ENCODE assay signal across 11 cellular contexts in genomic region chr5:124952079-124952478, GRCh38.
A peak's percentile ranks its signal among the peaks of the same experiment; 100 is the strongest.
DNase-seq lines count a peak whose midpoint lies in the region; ATAC-seq and TF ChIP-seq lines count a peak whose summit lies in the region.
"Had no signal": no experiment of that assay in that cellular context is flagged by ENCODE, and none has a peak within 500 bp of the region (broad histone marks: within the 10 kb centered on the region; RNA-seq: fewer than 3 reads in every experiment).

No MANE protein-coding gene starts in this region.

- peaks cover 18% of the 10 kb centered on the region for H3K4me1 ChIP-seq in mammary epithelial cell (ENCODE audit: insufficient read depth, low read length)
- H3K4me1 ChIP-seq: parathyroid adenoma had no signal

- DNase-seq in MCF 10A (ENCODE audit: unreplicated experiment) (peak; percentile 17), mammary epithelial cell (no peak), NAMALWA (ENCODE audit: low spot score) (peak; percentile 89), OCI-M1 (lab: John Stamatoyannopoulos, UW) (no peak), activated T-cell treated with anti-CD3 and anti-CD28 coated beads for 4 hours (no peak), HCEC 1CT (no peak)
- DNase-seq in stimulated activated naive B cell treated with anti-CD40 and anti-IgM and Interleukin-4, amounts not matched to agents 10 μg/mL and 1 μg/mL and 100 μg/mL, for 72 hours: peak; percentile 53
- DNase-seq: amygdala had no signal

- no peak overlapping the region for H2AFZ ChIP-seq in mammary epithelial cell (ENCODE audit: low read depth, low read length)
- H2AFZ ChIP-seq: parathyroid adenoma had no signal

- H3K4me3 Mint-ChIP-seq in MCF 10A (ENCODE audit: unreplicated experiment): no peak overlapping the region
- H3K4me3 Mint-ChIP-seq in stimulated activated naive B cell treated with anti-CD40 and anti-IgM and Interleukin-4, amounts not matched to agents 10 μg/mL and 1 μg/mL and 100 μg/mL, for 72 hours: no peak overlapping the region
- H3K4me3 Mint-ChIP-seq: T-cell had no signal

- 97% methylated on average over 5 of the region's 7 CpGs for WGBS in mammary epithelial cell (ENCODE audit: low coverage, missing lambda C conversion rate)

- H4K20me1 ChIP-seq in mammary epithelial cell (ENCODE audit: insufficient read depth, low read length): no peaks in the 10 kb centered on the region

- dilution Hi-C loops in mammary epithelial cell (cut with HindIII; ENCODE audit: low sequenced_read_pairs): no loop called here

- ATAC-seq in HG02870 (IDR thresholded peaks at IDR 0.05; ENCODE audit: unreplicated experiment): peak; percentile 90
- ATAC-seq in stimulated activated naive B cell treated with anti-CD40 and anti-IgM and Interleukin-4, amounts not matched to agents 10 μg/mL and 1 μg/mL and 100 μg/mL, for 72 hours (replicated peaks): peak; percentile 50 to 93
- ATAC-seq: T-cell had no signal

- H3K9me3 ChIP-seq in mammary epithelial cell (replicated peaks; ENCODE audit: insufficient read depth, low read length): no peaks in the 10 kb centered on the region

- peak overlapping the region; percentile 53 for H3K27ac Mint-ChIP-seq in MCF 10A (ENCODE audit: low read depth, unreplicated experiment)
- peak overlapping the region; percentile 84 for H3K27ac Mint-ChIP-seq in stimulated activated naive B cell treated with anti-CD40 and anti-IgM and Interleukin-4, amounts not matched to agents 10 μg/mL and 1 μg/mL and 100 μg/mL, for 72 hours
- H3K27ac Mint-ChIP-seq: T-cell had no signal

- no peak overlapping the region for H3K4me3 ChIP-seq in mammary epithelial cell (replicated peaks in 1 of 3; ENCODE audit: insufficient read depth in 1 of 3, low read depth in 2 of 3, low read length in 3 of 3)

- TF ChIP-seq CTCF in MCF 10A (IDR thresholded peaks at IDR 0.05; ENCODE audit: unreplicated experiment): no peak
- no peak for TF ChIP-seq CTCF in mammary epithelial cell (conservative IDR thresholded peaks at IDR 0.05 in 1 of 2, IDR thresholded peaks at IDR 0.05 in 1 of 2; ENCODE audit: extremely low read depth in 1 of 2, insufficient read depth in 1 of 2, low read depth in 1 of 2, low read length in 2 of 2)

- H3K4me2 ChIP-seq in mammary epithelial cell (ENCODE audit: insufficient read depth, low read depth, low read length): no peak overlapping the region

- H3K27me3 ChIP-seq in mammary epithelial cell (ENCODE audit: insufficient read depth, low read length): no peaks in the 10 kb centered on the region

- CTCF ChIA-PET in MCF 10A (lab: Yijun Ruan, JAX): interaction anchor here (0.6 kb wide), 3 partner anchors 184 to 1281 kb away, joined by 3 to 5 read pairs (median 3); no protein-coding TSS in a partner anchor
- CTCF ChIA-PET in mammary epithelial cell (lab: Charles Lee; ENCODE audit: low non-redundant PET): no interaction called here

- H3K27me3 Mint-ChIP-seq in MCF 10A (ENCODE audit: insufficient read depth, unreplicated experiment): no peaks in the 10 kb centered on the region
- no peaks in the 10 kb centered on the region for H3K27me3 Mint-ChIP-seq in stimulated activated naive B cell treated with anti-CD40 and anti-IgM and Interleukin-4, amounts not matched to agents 10 μg/mL and 1 μg/mL and 100 μg/mL, for 72 hours
- H3K27me3 Mint-ChIP-seq: T-cell had no signal

- BruUV-seq in MCF 10A (replicated peaks; lab: Mats Ljungman, UMichigan): no TSS peak
- BruUV-seq in mammary epithelial cell (replicated peaks; lab: Mats Ljungman, UMichigan): no TSS peak

- H3K9me3 Mint-ChIP-seq in MCF 10A (ENCODE audit: unreplicated experiment): peaks cover 1% of the 10 kb centered on the region
- no peaks in the 10 kb centered on the region for H3K9me3 Mint-ChIP-seq in stimulated activated naive B cell treated with anti-CD40 and anti-IgM and Interleukin-4, amounts not matched to agents 10 μg/mL and 1 μg/mL and 100 μg/mL, for 72 hours

- H3K4me1 Mint-ChIP-seq in MCF 10A (ENCODE audit: insufficient read depth, unreplicated experiment): peaks cover 54% of the 10 kb centered on the region
- peaks cover 15 to 38% of the 10 kb centered on the region in 2 donors for H3K4me1 Mint-ChIP-seq in stimulated activated naive B cell treated with anti-CD40 and anti-IgM and Interleukin-4, amounts not matched to agents 10 μg/mL and 1 μg/mL and 100 μg/mL, for 72 hours
- H3K4me1 Mint-ChIP-seq: T-cell had no signal

- H3K27ac ChIP-seq in mammary epithelial cell (ENCODE audit: insufficient read depth, low read depth, low read length): no peak overlapping the region
- H3K27ac ChIP-seq: parathyroid adenoma had no signal

- POLR2A ChIA-PET in MCF 10A (lab: Yijun Ruan, JAX): no interaction called here

- H3K79me2 ChIP-seq in mammary epithelial cell (ENCODE audit: insufficient read depth, low read length): no peaks in the 10 kb centered on the region
- H3K79me2 ChIP-seq: parathyroid adenoma had no signal

- in situ Hi-C loops in mammary epithelial cell (cut with MboI; ENCODE audit: low sequenced_read_pairs in 2 of 2): no loop called here

- intact Hi-C loops in MCF 10A (cut with micrococcal nuclease) (no loop called here), mammary epithelial cell (cut with micrococcal nuclease) (no loop called here)

- H3K36me3 Mint-ChIP-seq in MCF 10A (ENCODE audit: insufficient read depth, unreplicated experiment): no peaks in the 10 kb centered on the region
- H3K36me3 Mint-ChIP-seq in stimulated activated naive B cell treated with anti-CD40 and anti-IgM and Interleukin-4, amounts not matched to agents 10 μg/mL and 1 μg/mL and 100 μg/mL, for 72 hours: no peaks in the 10 kb centered on the region
- H3K36me3 Mint-ChIP-seq: T-cell had no signal

- no peak overlapping the region for H3K9ac ChIP-seq in mammary epithelial cell (ENCODE audit: insufficient read depth, low read length)
- H3K9ac ChIP-seq: parathyroid adenoma had no signal

- H3K36me3 ChIP-seq in mammary epithelial cell (ENCODE audit: insufficient read depth, low read length): no peaks in the 10 kb centered on the region

Comparison
In these comparisons a context has a peak if more than half of its experiments do, and no peak if none do; other contexts are left out.
1. DNase-seq: peak in MCF 10A (single experiment), NAMALWA (single experiment) and stimulated activated naive B cell treated with anti-CD40 and anti-IgM and Interleukin-4, amounts not matched to agents 10 μg/mL and 1 μg/mL and 100 μg/mL, for 72 hours (single experiment); none in mammary epithelial cell (single experiment), OCI-M1 (single experiment), activated T-cell treated with anti-CD3 and anti-CD28 coated beads for 4 hours (single experiment) and HCEC 1CT (single experiment).